ENCODE assay signal across 8 cellular contexts in the genomic region with DNA sequence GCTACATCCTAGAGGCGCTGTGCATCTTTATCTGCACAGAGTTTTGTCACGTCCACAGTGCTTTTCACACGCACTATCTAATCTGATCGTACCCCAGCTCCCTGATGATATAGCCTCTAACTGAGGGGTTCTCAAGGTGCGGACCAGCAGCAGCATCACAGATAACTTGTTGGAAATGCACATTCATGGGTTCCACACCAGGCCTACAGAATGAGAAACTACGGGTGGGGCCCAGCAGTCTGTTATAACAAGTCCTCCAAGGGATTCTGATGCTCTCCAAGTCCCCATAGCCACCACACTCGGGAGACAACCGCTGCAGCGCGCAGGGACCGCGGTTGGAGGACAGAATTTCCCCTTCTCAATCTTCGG. TPM values are rescaled to one million over a fixed set of nuclear protein-coding genes. Genes with fewer than 3 reads are reported as not detected.
A peak's percentile ranks its signal among the peaks of the same experiment; 100 is the strongest.
DNase-seq lines count a peak whose midpoint lies in the region; ATAC-seq, FAIRE-seq and TF ChIP-seq lines count a peak whose summit lies in the region.

No MANE protein-coding gene starts in this region.

- peak overlapping the region; percentile 64 for H3K9ac ChIP-seq in GM12878 (ENCODE audit: control insufficient read depth, insufficient read depth, low read length)

- CTCF ChIA-PET in activated naive CD4-positive, alpha-beta T cell treated with anti-CD3 and anti-CD28 coated beads for 36 hours (lab: Charles Lee) = interaction anchor here (1.0 kb wide), 2 partner anchors 42 to 98 kb away, joined by 3 to 4 read pairs; no protein-coding TSS in a partner anchor
- CTCF ChIA-PET in GM12878 (lab: Yijun Ruan, JAX) = interaction anchor here (0.7 to 1.4 kb wide), 2 partner anchors 99 to 437 kb away, joined by 3 to 7 read pairs; no protein-coding TSS in a partner anchor

- H3K4me1 ChIP-seq in GM12878 (ENCODE audit: control insufficient read depth, insufficient read depth, low read length) = peaks cover 19% of the 10 kb centered on the region
- H3K4me1 ChIP-seq in transverse colon = peaks cover 20 to 39% (median 27%) of the 10 kb centered on the region in 4 donors

- SMC1A ChIA-PET in GM12878 (lab: Charles Lee; ENCODE audit: uncharacterized antibody, unreplicated experiment) = interaction anchor here (1.3 kb wide), 1 partner anchor 286 kb away, joined by 3 read pairs; no protein-coding TSS in a partner anchor

- no peaks in the 10 kb centered on the region for H3K9me3 Mint-ChIP-seq in activated naive CD4-positive, alpha-beta T cell treated with anti-CD3 and anti-CD28 coated beads for 36 hours

- no peak for DNase-seq in activated naive CD4-positive, alpha-beta T cell treated with anti-CD3 and anti-CD28 coated beads for 36 hours
- DNase-seq in activated naive CD4-positive, alpha-beta T cell (lab: John Stamatoyannopoulos, UW) = no peak
- DNase-seq in GM12878 (ENCODE audit: low read depth, low spot score) = no peak
- no peak for DNase-seq in lower leg skin (ENCODE audit: low spot score in 2 of 2)
- DNase-seq in transverse colon = no peak
- no peak for DNase-seq in NCI-H146 treated with DMSO at 0.1 percent for 48 hours (lab: John Stamatoyannopoulos, UW; ENCODE audit: unreplicated experiment)

- TF ChIP-seq POLR2A in GM12878 (IDR thresholded peaks at IDR 0.05; ENCODE audit: low read depth, low read length) = no peak
- no peak for TF ChIP-seq POLR2A in lower leg skin (IDR thresholded peaks at IDR 0.05)
- no peak for TF ChIP-seq POLR2A in transverse colon (IDR thresholded peaks at IDR 0.05)

- peak overlapping the region; percentile 99 for H3K4me3 Mint-ChIP-seq in activated naive CD4-positive, alpha-beta T cell treated with anti-CD3 and anti-CD28 coated beads for 36 hours

- peak overlapping the region; percentile 94 for H3K4me2 ChIP-seq in GM12878 (ENCODE audit: control insufficient read depth, insufficient read depth)

- H3K27me3 Mint-ChIP-seq in activated naive CD4-positive, alpha-beta T cell treated with anti-CD3 and anti-CD28 coated beads for 36 hours (ENCODE audit: low read depth) = no peaks in the 10 kb centered on the region

- peaks cover 40% of the 10 kb centered on the region for H3K4me1 Mint-ChIP-seq in activated naive CD4-positive, alpha-beta T cell treated with anti-CD3 and anti-CD28 coated beads for 36 hours (ENCODE audit: low read depth)

- POLR2A ChIA-PET in GM12878 (lab: Charles Lee) = interaction anchor here (0.8 to 1.3 kb wide), 3 partner anchors 36 to 98 kb away, joined by 3 to 7 read pairs (median 5); a partner anchor contains a TSS

- peaks cover 33% of the 10 kb centered on the region for H3K36me3 Mint-ChIP-seq in activated naive CD4-positive, alpha-beta T cell treated with anti-CD3 and anti-CD28 coated beads for 36 hours (ENCODE audit: low read depth)

- no peaks in the 10 kb centered on the region for H4K20me1 ChIP-seq in GM12878 (ENCODE audit: control insufficient read depth, insufficient read depth)

- H3K9me3 ChIP-seq in GM12878 (replicated peaks; ENCODE audit: control insufficient read depth, insufficient read depth, low read length) (no peaks in the 10 kb centered on the region), transverse colon (no peaks in the 10 kb centered on the region)

- H3K79me2 ChIP-seq in GM12878 (ENCODE audit: control insufficient read depth, insufficient read depth, low read length) = peaks cover 47% of the 10 kb centered on the region

- H3K27ac Mint-ChIP-seq in activated naive CD4-positive, alpha-beta T cell treated with anti-CD3 and anti-CD28 coated beads for 36 hours = peak overlapping the region; percentile 98

- H3K36me3 ChIP-seq in GM12878 (ENCODE audit: control insufficient read depth in 2 of 2, insufficient read depth in 2 of 2, low read length in 1 of 2) = peaks cover 0 to 18% of the 10 kb centered on the region in 2 experiments; a peak in 2 of 4 replicates
- peaks cover 0 to 13% (median 5%) of the 10 kb centered on the region in 4 donors for H3K36me3 ChIP-seq in transverse colon

- TF ChIP-seq EP300 in GM12878 (IDR thresholded peaks at IDR 0.05; ENCODE audit: borderline replicate concordance in 1 of 2, control insufficient read depth in 1 of 2, low read depth in 2 of 2, low read length in 2 of 2) (peak; percentile 7 to 20; a peak in 1 of 4 replicates), transverse colon (IDR thresholded peaks at IDR 0.05; ENCODE audit: low read depth) (no peak)

- in situ Hi-C loops in GM12878 (cut with MboI) (loop anchor here (5.0 kb wide), 1 partner anchor 99 kb away; no protein-coding TSS in a partner anchor), transverse colon (cut with MboI; ENCODE audit: low pct_ligation_motif_present in 1 of 4, low pct_unique_long_range_greater_than_20kb in 1 of 4, low sequenced_read_pairs in 3 of 4) (loop anchor here in 2 of 4 donors (10.0 to 25.0 kb wide), 3 partner anchors 54 to 99 kb away; a partner anchor contains a TSS)

- H3K4me3 ChIP-seq in GM12878 (peak overlapping the region; percentile 75), lower leg skin (ENCODE audit: low read depth, poor library complexity, severe bottlenecking) (peak overlapping the region; percentile 86), transverse colon (peak overlapping the region; percentile 47 to 96 (median 94))

- TF ChIP-seq CTCF in GM12878 (IDR thresholded peaks at IDR 0.05 in 2 of 3, conservative IDR thresholded peaks at IDR 0.05 in 1 of 3; ENCODE audit: control insufficient read depth in 2 of 3, extremely low read depth in 1 of 3, insufficient read depth in 1 of 3, low read depth in 3 of 3, low read length in 3 of 3) = no peak
- no peak for TF ChIP-seq CTCF in lower leg skin (IDR thresholded peaks at IDR 0.05)
- no peak for TF ChIP-seq CTCF in transverse colon (IDR thresholded peaks at IDR 0.05)

- TSS peak; percentile 80 for BruUV-seq in GM12878 (replicated peaks; lab: Mats Ljungman, UMichigan)

- H3K27ac ChIP-seq in GM12878 (ENCODE audit: control insufficient read depth, insufficient read depth) (peak overlapping the region; percentile 58), transverse colon (peak overlapping the region; percentile 99 to 100 (median 100))

- no peak for TF ChIP-seq RAD21 in GM12878 (IDR thresholded peaks at IDR 0.05; ENCODE audit: insufficient read depth, low read depth, low read length)

- RAD21 ChIA-PET in GM12878 (lab: Charles Lee; ENCODE audit: unreplicated experiment) = interaction anchor here (1.2 kb wide), 1 partner anchor 367 kb away, joined by 3 read pairs; no protein-coding TSS in a partner anchor

- intact Hi-C loops in activated naive CD4-positive, alpha-beta T cell treated with anti-CD3 and anti-CD28 coated beads for 36 hours (cut with micrococcal nuclease) = loop anchor here (1.0 to 5.0 kb wide), 17 partner anchors 13 to 1466 kb away; a partner anchor contains a TSS
- intact Hi-C loops in GM12878 (cut with micrococcal nuclease; ENCODE audit: unreplicated experiment) = loop anchor here (10.0 kb wide), 2 partner anchors 264 to 856 kb away; a partner anchor contains a TSS
- intact Hi-C loops in lower leg skin (cut with DNase I; ENCODE audit: low total_unique reads) = loop anchor here (10.0 kb wide), 1 partner anchor 54 kb away; a partner anchor contains a TSS
- intact Hi-C loops in transverse colon (cut with DNase I; ENCODE audit: low total_unique reads) = loop anchor here (2.0 kb wide), 2 partner anchors 78 to 98 kb away; a partner anchor contains a TSS

- no peak for ATAC-seq in GM12878
- no peak for ATAC-seq in GM21737 (IDR thresholded peaks at IDR 0.05; ENCODE audit: unreplicated experiment)
- ATAC-seq in GM21786 (IDR thresholded peaks at IDR 0.05; ENCODE audit: unreplicated experiment) = no peak

- no peak for FAIRE-seq in GM12878 (lab: Jason Lieb, UNC)

- H3K27me3 ChIP-seq in GM12878 (replicated peaks in 1 of 2; ENCODE audit: control insufficient read depth in 2 of 2, insufficient read depth in 2 of 2, low read length in 1 of 2) (no peaks in the 10 kb centered on the region), transverse colon (no peaks in the 10 kb centered on the region)

- H2AFZ ChIP-seq in GM12878 (ENCODE audit: control insufficient read depth, low read depth, low read length) = peak overlapping the region; percentile 95

- WGBS in GM12878 (ENCODE audit: insufficient coverage, insufficient replicate concordance, low lambda C conversion rate, missing lambda C conversion rate) = under 1% methylated on average over 13 of the region's 13 CpGs
- WGBS in lower leg skin, 2 donors = 7 to 8% methylated on average over 12 to 13 of the region's 13 CpGs
- 14 to 24% methylated on average over 2 to 5 of the region's 13 CpGs for WGBS in transverse colon (ENCODE audit: low coverage in 1 of 2), 2 donors

RNA-seq across cellular contexts. Expression of a gene that starts 0.8 kb away (rescaled TPM):
- 100 to 1,000 TPM; 423 to 442 TPM for total RNA-seq in activated naive CD4-positive, alpha-beta T cell treated with anti-CD3 and anti-CD28 coated beads for 36 hours
- 135 and 139 TPM in 2 replicates for total RNA-seq in GM12878 (2013; cell fraction: nucleolus; rRNA removed)
- total RNA-seq in GM12878 (2014; rRNA removed) (262 and 298 TPM in 2 replicates), GM12878 (2014; rRNA removed; fragmentation: Illumina TruSeq; extraction: Trizol) (280 and 291 TPM in 2 replicates), GM12878 (2021) (259 and 273 TPM in 2 replicates), lower leg skin (100 to 1,000 TPM in 3 of 4 donors, 10 to 100 TPM in 1; 57.6 to 156 (median 148) TPM), transverse colon (100 to 1,000 TPM in 2 of 4 donors, 10 to 100 TPM in 2; 17.1 to 167 (median 110) TPM)
- 65.3 TPM for polyA plus RNA-seq in GM12878 (2011; ENCODE audit: low read depth)
- polyA plus RNA-seq in GM12878 (2011; rRNA removed) (265 and 313 TPM in 2 replicates), GM12878 (2014; fragmentation: Illumina TruSeq; extraction: Trizol) (218 and 253 TPM in 2 replicates), GM12878 (2014; fragmentation: Nextera tagmentation; extraction: Ambion mirVana) (100 to 1,000 TPM; 200 to 317 TPM), GM12878 (2014; rRNA removed) (186 and 216 TPM in 2 replicates), GM12878 (2016; fragmentation: Nextera tagmentation; extraction: Ambion mirVana) (100 to 1,000 TPM; 330 to 349 TPM)
- 147 and 180 TPM in 2 replicates for polyA plus RNA-seq in GM12878 (2011; cell fraction: cytosol; rRNA removed)
- 105 and 112 TPM in 2 replicates for polyA plus RNA-seq in GM12878 (2011; cell fraction: nucleus; rRNA removed)
- polyA plus RNA-seq in GM12878 (2012) = 116 and 118 TPM in 2 replicates
- 211 and 286 TPM in 2 replicates for polyA minus RNA-seq in GM12878 (2011; rRNA and poly(A)+ RNA removed)
- polyA minus RNA-seq in GM12878 (2011; cell fraction: cytosol; rRNA and poly(A)+ RNA removed) = 168 and 206 TPM in 2 replicates
- polyA minus RNA-seq in GM12878 (2011; cell fraction: nucleus; rRNA and poly(A)+ RNA removed) = 66.7 and 89.8 TPM in 2 replicates

RNA-seq across cellular contexts. Expression of a gene that starts 53.5 kb away (rescaled TPM):
- 100 to 1,000 TPM; 174 to 196 TPM for total RNA-seq in activated naive CD4-positive, alpha-beta T cell treated with anti-CD3 and anti-CD28 coated beads for 36 hours
- total RNA-seq in GM12878 (2013; cell fraction: nucleolus; rRNA removed) = 312 and 326 TPM in 2 replicates
- 61.2 and 73.7 TPM in 2 replicates for total RNA-seq in GM12878 (2014; rRNA removed)
- total RNA-seq in GM12878 (2014; rRNA removed; fragmentation: Illumina TruSeq; extraction: Trizol) = 74.1 and 75.1 TPM in 2 replicates
- total RNA-seq in GM12878 (2021) = 53.4 and 66.3 TPM in 2 replicates
- 42.3 TPM for polyA plus RNA-seq in GM12878 (2011; ENCODE audit: low read depth)
- polyA plus RNA-seq in GM12878 (2011; rRNA removed) = 221 and 318 TPM in 2 replicates
- 42.3 and 58.9 TPM in 2 replicates for polyA plus RNA-seq in GM12878 (2011; cell fraction: cytosol; rRNA removed)
- 354 and 384 TPM in 2 replicates for polyA plus RNA-seq in GM12878 (2011; cell fraction: nucleus; rRNA removed)
- 75.2 and 84.2 TPM in 2 replicates for polyA plus RNA-seq in GM12878 (2012)
- polyA plus RNA-seq in GM12878 (2014; fragmentation: Illumina TruSeq; extraction: Trizol) = 85.2 and 101 TPM in 2 replicates
- polyA plus RNA-seq in GM12878 (2014; fragmentation: Nextera tagmentation; extraction: Ambion mirVana) = 100 to 1,000 TPM in 1 of 2 experiments, 10 to 100 TPM in 1; 95.6 to 138 TPM
- polyA plus RNA-seq in GM12878 (2014; rRNA removed) = 66.6 and 91.8 TPM in 2 replicates
- 10 to 100 TPM; 63.3 to 63.7 TPM for polyA plus RNA-seq in GM12878 (2016; fragmentation: Nextera tagmentation; extraction: Ambion mirVana)
- polyA minus RNA-seq in GM12878 (2011; rRNA and poly(A)+ RNA removed) = 36.1 and 63.4 TPM in 2 replicates
- 20.6 and 21.2 TPM in 2 replicates for polyA minus RNA-seq in GM12878 (2011; cell fraction: cytosol; rRNA and poly(A)+ RNA removed)
- 82.1 and 109 TPM in 2 replicates for polyA minus RNA-seq in GM12878 (2011; cell fraction: nucleus; rRNA and poly(A)+ RNA removed)
- total RNA-seq in lower leg skin = 100 to 1,000 TPM in 3 of 4 donors, 10 to 100 TPM in 1; 86.0 to 307 (median 205) TPM
- 100 to 1,000 TPM; 115 to 231 (median 127) TPM for total RNA-seq in transverse colon
